Comparison of ENCODE assay signal across 8 cellular contexts in genomic region chr3:39051649-39052557, GRCh38. TPM values are rescaled to one million over a fixed set of nuclear protein-coding genes. Genes with fewer than 3 reads are reported as not detected.
DNase-seq lines count a peak whose midpoint lies in the region; ATAC-seq and TF ChIP-seq lines count a peak whose summit lies in the region.

Gene SCN11A (minus strand): TSS chr3:39051944. CDS start chr3:38950362, 101,582 bp downstream.
Gene WDR48 (plus strand): TSS chr3:39052016. CDS start chr3:39052026, 10 bp downstream.

- peak; percentile 98 for ATAC-seq in GM21737 (IDR thresholded peaks at IDR 0.05; ENCODE audit: unreplicated experiment)
- ATAC-seq in activated T-cell treated with anti-CD3 and anti-CD28 coated beads, Interleukin-2, amount 50 U/mL, for 72 hours (replicated peaks in 1 of 2), result peak; percentile 96 to 98

- no peaks in the 10 kb centered on the region for H3K36me3 ChIP-seq in esophagus squamous epithelium
- H3K36me3 ChIP-seq in muscle layer of duodenum (ENCODE audit: control insufficient read depth in 1 of 2, insufficient read depth in 2 of 2, low read length in 2 of 2), result no peaks in the 10 kb centered on the region

- H3K27ac ChIP-seq in esophagus squamous epithelium (peak within 1 kb of the TSS; percentile 88 to 95 (median 94)), muscle layer of duodenum (ENCODE audit: low read length) (peak within 1 kb of the TSS; percentile 97)

- WGBS in esophagus squamous epithelium, 2 donors, result 0 to 3% methylated on average over 20 to 26 of the region's 68 CpGs

- intact Hi-C loops in esophagus squamous epithelium (cut with DNase I), result no loop called here

- TF ChIP-seq CTCF in esophagus squamous epithelium (IDR thresholded peaks at IDR 0.05), result no peak

- TF ChIP-seq POLR2A in esophagus squamous epithelium (IDR thresholded peaks at IDR 0.05), result peak in 3 of 4 donors; percentile 54 to 88 (median 81)

- H3K4me1 ChIP-seq in esophagus squamous epithelium (peaks cover 4 to 39% (median 8%) of the 10 kb centered on the region in 3 donors), muscle layer of duodenum (ENCODE audit: control insufficient read depth in 1 of 2, insufficient read depth in 2 of 2, low read length in 2 of 2) (peaks cover 5 to 27% of the 10 kb centered on the region in 2 donors)

- H3K36me3 Mint-ChIP-seq in activated T-cell treated with anti-CD3 and anti-CD28 coated beads, Interleukin-2, amount 50 U/mL, for 72 hours (ENCODE audit: insufficient read depth in 2 of 2), result peaks cover 4 to 6% of the 10 kb centered on the region in 2 donors

- no peaks in the 10 kb centered on the region for H3K27me3 Mint-ChIP-seq in activated T-cell treated with anti-CD3 and anti-CD28 coated beads, Interleukin-2, amount 50 U/mL, for 72 hours (ENCODE audit: low read depth)

- H3K27ac Mint-ChIP-seq in activated T-cell treated with anti-CD3 and anti-CD28 coated beads, Interleukin-2, amount 50 U/mL, for 72 hours, result peak within 1 kb of the TSS; percentile 97

- peaks cover 55% of the 10 kb centered on the region for H3K4me1 Mint-ChIP-seq in activated T-cell treated with anti-CD3 and anti-CD28 coated beads, Interleukin-2, amount 50 U/mL, for 72 hours (ENCODE audit: low read depth)

- H3K9me3 Mint-ChIP-seq in activated T-cell treated with anti-CD3 and anti-CD28 coated beads, Interleukin-2, amount 50 U/mL, for 72 hours, result no peaks in the 10 kb centered on the region

- H3K4me3 ChIP-seq in esophagus squamous epithelium, result peak within 1 kb of the TSS; percentile 77 to 99 (median 92)
- H3K4me3 ChIP-seq in muscle layer of duodenum (ENCODE audit: low read depth in 1 of 2, low read length in 2 of 2), result peak within 1 kb of the TSS; percentile 93 to 100

- peak within 1 kb of the TSS; percentile 92 to 93 for H3K4me3 Mint-ChIP-seq in activated T-cell treated with anti-CD3 and anti-CD28 coated beads, Interleukin-2, amount 50 U/mL, for 72 hours

- H3K9me3 ChIP-seq in esophagus squamous epithelium (no peaks in the 10 kb centered on the region), muscle layer of duodenum (ENCODE audit: control insufficient read depth in 1 of 2, low read length in 2 of 2) (no peaks in the 10 kb centered on the region)

- H3K27me3 ChIP-seq in esophagus squamous epithelium (no peaks in the 10 kb centered on the region), muscle layer of duodenum (ENCODE audit: low read depth, low read length) (no peaks in the 10 kb centered on the region)

- DNase-seq in DMS79 (lab: John Stamatoyannopoulos, UW) (peak; percentile 62), KG1 (lab: John Stamatoyannopoulos, UW) (peak; percentile 88), esophagus squamous epithelium (lab: John Stamatoyannopoulos, UW) (peak; percentile 88)
- peak; percentile 94 to 95 for DNase-seq in activated T-cell treated with anti-CD3 and anti-CD28 coated beads, Interleukin-2, amount 50 U/mL, for 72 hours
- peak; percentile 90 for DNase-seq in stimulated activated CD8-positive, alpha-beta memory T cell treated with anti-CD3 and anti-CD28 coated beads, Interleukin-7, amount 100 ng/mL, for 24 hours (ENCODE audit: low read depth)

TF ChIP-seq in PFSK-1, 5 proteins besides CTCF, POLR2A, EP300 and RAD21:
- TF ChIP-seq POLR2AphosphoS5 (IDR thresholded peaks at IDR 0.05; ENCODE audit: low read depth, low read length) (peak; percentile 79; the same call in 1 of the 2 replicates), REST (IDR thresholded peaks at IDR 0.05; ENCODE audit: insufficient read depth in 1 of 2, low read depth in 2 of 2, low read length in 2 of 2) (0 out of 4 replicates have a peak, but pooled peaks of 1 of the 2 experiments have one; percentile 32), TAF1 (IDR thresholded peaks at IDR 0.05; ENCODE audit: borderline replicate concordance, insufficient read depth, low read length) (peak; percentile 80), SIN3A (IDR thresholded peaks at IDR 0.05; ENCODE audit: borderline replicate concordance, insufficient read depth, low read length) (no peak), FOXP2 (optimal IDR thresholded peaks at IDR 0.05; ENCODE audit: borderline replicate concordance, extremely low read depth, extremely low read length, insufficient read depth) (peak; percentile 99)

RNA-seq across cellular contexts. Expression of gene SCN11A, which starts in this region (rescaled TPM):
- not detected for polyA plus RNA-seq in PFSK-1 (2012; ENCODE audit: insufficient read length, low read depth)
- under 1 TPM; 0.22 to 0.44 TPM for total RNA-seq in activated T-cell treated with anti-CD3 and anti-CD28 coated beads, Interleukin-2, amount 50 U/mL, for 72 hours
- under 1 TPM in 2 of 4 donors, not detected in 2; under 0.01 to 0.04 TPM for total RNA-seq in esophagus squamous epithelium

RNA-seq across cellular contexts. Expression of gene WDR48, which starts in this region (rescaled TPM):
- 6.9 TPM for polyA plus RNA-seq in PFSK-1 (2012; ENCODE audit: insufficient read length, low read depth)
- total RNA-seq in activated T-cell treated with anti-CD3 and anti-CD28 coated beads, Interleukin-2, amount 50 U/mL, for 72 hours, result 10 to 100 TPM; 53.3 to 61.0 TPM
- total RNA-seq in esophagus squamous epithelium, result 10 to 100 TPM in 3 of 4 donors, 1 to 10 TPM in 1; 9.7 to 25.9 (median 19.4) TPM

Comparison
In these comparisons a context has a peak if more than half of its experiments do, and no peak if none do; other contexts are left out.
1. Peak in every context shown above with its lines: DNase-seq, ATAC-seq, H3K4me3 ChIP-seq and H3K27ac ChIP-seq.